Comparison of ENCODE assay signal across 18 cellular contexts in genomic region chr17:49018116-49018612, GRCh38. TPM values are rescaled to one million over a fixed set of nuclear protein-coding genes. Genes with fewer than 3 reads are reported as not detected.
DNase-seq lines count a peak whose midpoint lies in the region; ATAC-seq, FAIRE-seq and TF ChIP-seq lines count a peak whose summit lies in the region.
"Had no signal": no experiment of that assay in that cellular context is flagged by ENCODE, and none has a peak within 500 bp of the region (broad histone marks: within the 10 kb centered on the region; RNA-seq: fewer than 3 reads in every experiment).

No MANE protein-coding gene starts in this region.

- H3K36me3 Mint-ChIP-seq in HFFc6 (ENCODE audit: low read depth) (peaks cover 5% of the 10 kb centered on the region; the same call in 1 of the 2 replicates), neural crest cell (ENCODE audit: low read depth) (peaks cover 5% of the 10 kb centered on the region)
- H3K36me3 Mint-ChIP-seq: CD4-positive, CD25-positive, alpha-beta regulatory T cell had no signal

- H3K4me1 Mint-ChIP-seq in HFFc6 (ENCODE audit: low read depth): peaks cover 59% of the 10 kb centered on the region
- peaks cover 58% of the 10 kb centered on the region for H3K4me1 Mint-ChIP-seq in neural crest cell

- WGBS in A549 (ENCODE audit: missing lambda C conversion rate): 90% methylated on average over 4 of the region's 4 CpGs
- 88 to 90% methylated on average over 4 of the region's 4 CpGs for WGBS in ectodermal cell, 2 experiments

- peak; percentile 7 for FAIRE-seq in A549 (lab: Jason Lieb, UNC)
- FAIRE-seq: D721Med, RCC 7860 had no signal

- H3K27me3 Mint-ChIP-seq in HFFc6 (ENCODE audit: insufficient read depth) (peaks cover 22% of the 10 kb centered on the region), neural crest cell (ENCODE audit: low read depth) (no peaks in the 10 kb centered on the region)

- H3K4me3 ChIP-seq in A549: no peak overlapping the region
- no peak overlapping the region for H3K4me3 ChIP-seq in ectodermal cell (ENCODE audit: insufficient read depth, low read depth, low read length)

- H3K4me2 ChIP-seq in A549: peak overlapping the region; percentile 46

- H3K4me3 Mint-ChIP-seq in HFFc6: no peak overlapping the region
- peak overlapping the region; percentile 55 for H3K4me3 Mint-ChIP-seq in neural crest cell
- H3K4me3 Mint-ChIP-seq: CD4-positive, CD25-positive, alpha-beta regulatory T cell had no signal

- no peak for TF ChIP-seq EP300 in A549 (IDR thresholded peaks at IDR 0.05)

- POLR2A ChIA-PET in A549 (lab: Yijun Ruan, JAX): interaction anchor here (1.7 kb wide), 1 partner anchor 56 kb away, joined by 5 read pairs; no protein-coding TSS in a partner anchor

- H3K27ac Mint-ChIP-seq in HFFc6 (peak overlapping the region; percentile 54), neural crest cell (ENCODE audit: unreplicated experiment) (peak overlapping the region; percentile 14)
- H3K27ac Mint-ChIP-seq: CD4-positive, CD25-positive, alpha-beta regulatory T cell had no signal

- no peak for TF ChIP-seq POLR2A in A549 (IDR thresholded peaks at IDR 0.05; ENCODE audit: low read length)

- no peak for TF ChIP-seq RAD21 in A549 (conservative IDR thresholded peaks at IDR 0.05 in 1 of 2, IDR thresholded peaks at IDR 0.05 in 1 of 2)

- H3K27ac ChIP-seq in A549 (peak overlapping the region; percentile 23 to 77; a peak in 5 of 6 replicates), ectodermal cell (ENCODE audit: insufficient read depth, low read depth, low read length, poor library complexity, severe bottlenecking) (peak overlapping the region; percentile 44)

- H3K9me3 ChIP-seq in A549 (no peaks in the 10 kb centered on the region), ectodermal cell (ENCODE audit: control insufficient read depth, low read length) (no peaks in the 10 kb centered on the region)

- no peak for TF ChIP-seq CTCF in A549 (IDR thresholded peaks at IDR 0.05)
- TF ChIP-seq CTCF in HFFc6 (IDR thresholded peaks at IDR 0.05): no peak
- TF ChIP-seq CTCF in neural crest cell (conservative IDR thresholded peaks at IDR 0.05): no peak

- CTCF ChIA-PET in A549 (lab: Yijun Ruan, JAX): interaction anchor here (0.6 to 30.3 kb wide), 7 partner anchors 13 to 73 kb away, joined by 3 to 639 read pairs (median 7); partner anchors contain the start of gene SNF8

- H3K4me1 ChIP-seq in A549 (peaks cover 100% of the 10 kb centered on the region), ectodermal cell (ENCODE audit: control insufficient read depth, insufficient read depth, low read length) (peaks cover 77% of the 10 kb centered on the region)

- H3K36me3 ChIP-seq in ectodermal cell (ENCODE audit: control insufficient read depth, insufficient read depth, low read length): no peaks in the 10 kb centered on the region

- no peaks in the 10 kb centered on the region for H3K27me3 ChIP-seq in ectodermal cell (ENCODE audit: control insufficient read depth, insufficient read depth, low read length, poor library complexity, severe bottlenecking)

- no peaks in the 10 kb centered on the region for H3K9me3 Mint-ChIP-seq in HFFc6
- H3K9me3 Mint-ChIP-seq in neural crest cell: no peaks in the 10 kb centered on the region

- DNase-seq in A549 (ENCODE audit: low read depth in 1 of 2, low spot score in 1 of 2) (no peak), HFFc6 (no peak), neural crest cell (ENCODE audit: low read depth, low spot score) (no peak), T-helper 2 cell (no peak), middle frontal gyrus (ENCODE audit: extremely low spot score, low spot score) (no peak)
- DNase-seq in activated naive CD4-positive, alpha-beta T cell treated with Interleukin-2 at 50 U/mL for 16 hours: no peak
- DNase-seq: CD4-positive, CD25-positive, alpha-beta regulatory T cell; DND-41; GF-D8; H7; NCI-H1436 treated with DMSO at 0.1 percent for 48 hours; NCI-H2081; NCI-H510A treated with DMSO at 0.1 percent for 48 hours; SIG-M5 had no signal

- ATAC-seq in A549: no peak
- ATAC-seq in GM19395 (IDR thresholded peaks at IDR 0.05; ENCODE audit: unreplicated experiment): no peak

TF ChIP-seq in A549, 52 proteins besides CTCF, POLR2A, EP300 and RAD21:
- no peak for TF ChIP-seq ESRRA (IDR thresholded peaks at IDR 0.05; ENCODE audit: borderline replicate concordance, low read length)
- TF ChIP-seq MAZ (IDR thresholded peaks at IDR 0.05; ENCODE audit: borderline replicate concordance, low read depth, low read length): no peak
- no peak for TF ChIP-seq EHF (CRISPR knock-in tag; IDR thresholded peaks at IDR 0.05)
- TF ChIP-seq HMGXB4 (CRISPR knock-in tag; IDR thresholded peaks at IDR 0.05; ENCODE audit: borderline replicate concordance): no peak
TF ChIP-seq in A549: peak in this region for 0.

RNA-seq across cellular contexts. Expression of gene IGF2BP1, which starts 21.0 kb away (rescaled TPM):
- polyA plus RNA-seq in A549 (2011; rRNA removed) (26.2 and 30.1 TPM in 2 replicates), A549 (2017; fragmentation: RNase III; extraction: RNeasy Plus Mini Kit Qiagen cat#74134 plus additional on column Dnase treatment) (38.0 to 42.3 TPM (median 40.3 TPM) in 3 replicates)
- 31.0 and 37.6 TPM in 2 replicates for polyA plus RNA-seq in A549 (2012; cell fraction: cytosol; rRNA removed)
- polyA plus RNA-seq in A549 (2012; cell fraction: nucleus; rRNA removed): 47.7 and 67.8 TPM in 2 replicates
- 56.3 and 83.5 TPM in 2 replicates for polyA minus RNA-seq in A549 (2011; rRNA and poly(A)+ RNA removed)
- total RNA-seq in HFFc6 (2021; fragmentation: NEBNext Ultra II Directional; extraction: Animal tissue kit (Norgen Biotek cat#: 25700)): 10 to 100 TPM; 26.5 to 65.4 (median 60.0) TPM
- polyA plus RNA-seq in ectodermal cell (2013, experiment 1 of 4): 165 TPM
- 198 TPM for polyA plus RNA-seq in ectodermal cell (2013, experiment 2 of 4)
- 127 TPM for polyA plus RNA-seq in ectodermal cell (2013, experiment 3 of 4)
- polyA plus RNA-seq in ectodermal cell (2013, experiment 4 of 4): 141 TPM
- 536 and 543 TPM in 2 replicates for total RNA-seq in neural crest cell
- total RNA-seq: CD4-positive, CD25-positive, alpha-beta regulatory T cell had no signal
- polyA plus RNA-seq: CD4-positive, CD25-positive, alpha-beta regulatory T cell had no signal

RNA-seq across cellular contexts. Expression of gene GIP, which starts 49.8 kb away (rescaled TPM):
- polyA plus RNA-seq in A549 (2011; rRNA removed): 6.1 and 6.3 TPM in 2 replicates
- polyA plus RNA-seq in A549 (2012; cell fraction: cytosol; rRNA removed): 2.6 TPM in 2 replicates
- polyA plus RNA-seq in A549 (2012; cell fraction: nucleus; rRNA removed): 0.31 and 0.61 TPM in 2 replicates
- 3.5 to 5.2 TPM (median 5.2 TPM) in 3 replicates for polyA plus RNA-seq in A549 (2017; fragmentation: RNase III; extraction: RNeasy Plus Mini Kit Qiagen cat#74134 plus additional on column Dnase treatment)
- polyA minus RNA-seq in A549 (2011; rRNA and poly(A)+ RNA removed): 3.6 and 6.1 TPM in 2 replicates
- under 1 TPM in 4 of 6 experiments, not detected in 2; 0.31 to 0.60 (median 0.35) TPM for total RNA-seq in HFFc6 (2021; fragmentation: NEBNext Ultra II Directional; extraction: Animal tissue kit (Norgen Biotek cat#: 25700))
- polyA plus RNA-seq in ectodermal cell (2013, experiment 1 of 4): not detected
- polyA plus RNA-seq in ectodermal cell (2013, experiment 2 of 4): 0.30 TPM
- not detected for polyA plus RNA-seq in ectodermal cell (2013, experiment 3 of 4)
- polyA plus RNA-seq in ectodermal cell (2013, experiment 4 of 4): not detected
- total RNA-seq in neural crest cell: not detected in 2 replicates
- total RNA-seq: CD4-positive, CD25-positive, alpha-beta regulatory T cell had no signal
- polyA plus RNA-seq: CD4-positive, CD25-positive, alpha-beta regulatory T cell had no signal
